Comparison of ENCODE assay signal across 1 cellular context in the genomic region with DNA sequence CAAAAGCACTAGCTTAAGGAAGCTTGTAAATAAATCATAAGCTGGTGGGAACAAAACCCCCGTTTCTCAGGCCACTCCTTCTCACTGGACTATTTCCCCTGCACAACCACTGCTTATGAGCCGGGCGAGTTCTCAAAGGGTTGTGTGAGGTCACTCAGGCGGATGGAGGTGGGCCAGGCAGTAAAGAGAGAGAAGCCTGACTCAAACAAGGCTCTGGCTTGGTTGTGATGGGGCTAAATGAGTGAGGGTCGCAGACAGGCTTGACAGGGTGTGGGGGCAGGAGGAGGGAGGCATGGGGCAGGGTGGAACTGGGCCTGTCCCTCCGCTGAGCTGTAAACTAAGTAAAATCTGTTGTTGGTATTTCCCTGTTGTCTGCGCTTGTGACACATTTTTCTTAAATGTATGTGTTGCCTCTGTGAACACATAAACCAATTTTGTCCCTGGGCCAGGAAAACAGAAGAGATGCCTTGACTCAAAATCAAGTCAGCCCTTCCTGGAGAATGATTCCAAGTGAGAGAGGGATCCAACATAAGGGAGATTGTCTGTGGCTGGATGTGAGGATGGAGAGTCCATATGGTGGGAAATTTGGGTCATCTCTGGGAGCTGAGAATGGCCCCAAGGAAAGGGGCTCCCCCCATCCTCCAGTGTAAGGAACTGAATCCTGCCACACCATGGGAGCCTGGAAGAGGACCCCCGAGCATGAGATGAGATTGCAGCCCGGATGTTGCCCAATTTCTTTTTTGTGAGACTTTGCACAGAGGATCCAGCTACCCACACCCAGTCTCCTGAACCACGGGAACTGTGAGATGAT.
TF ChIP-seq lines count a peak whose summit lies in the region.

No MANE protein-coding gene starts in this region.

TF ChIP-seq in SK-N-SH treated with all-trans-retinoic acid at 6 μM for 48 hours, 23 proteins besides CTCF, POLR2A, EP300 and RAD21 (continued from another document):
- TF ChIP-seq, protein P1, sequence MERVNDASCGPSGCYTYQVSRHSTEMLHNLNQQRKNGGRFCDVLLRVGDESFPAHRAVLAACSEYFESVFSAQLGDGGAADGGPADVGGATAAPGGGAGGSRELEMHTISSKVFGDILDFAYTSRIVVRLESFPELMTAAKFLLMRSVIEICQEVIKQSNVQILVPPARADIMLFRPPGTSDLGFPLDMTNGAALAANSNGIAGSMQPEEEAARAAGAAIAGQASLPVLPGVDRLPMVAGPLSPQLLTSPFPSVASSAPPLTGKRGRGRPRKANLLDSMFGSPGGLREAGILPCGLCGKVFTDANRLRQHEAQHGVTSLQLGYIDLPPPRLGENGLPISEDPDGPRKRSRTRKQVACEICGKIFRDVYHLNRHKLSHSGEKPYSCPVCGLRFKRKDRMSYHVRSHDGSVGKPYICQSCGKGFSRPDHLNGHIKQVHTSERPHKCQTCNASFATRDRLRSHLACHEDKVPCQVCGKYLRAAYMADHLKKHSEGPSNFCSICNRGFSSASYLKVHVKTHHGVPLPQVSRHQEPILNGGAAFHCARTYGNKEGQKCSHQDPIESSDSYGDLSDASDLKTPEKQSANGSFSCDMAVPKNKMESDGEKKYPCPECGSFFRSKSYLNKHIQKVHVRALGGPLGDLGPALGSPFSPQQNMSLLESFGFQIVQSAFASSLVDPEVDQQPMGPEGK (CRISPR knock-in tag; IDR thresholded peaks at IDR 0.05; ENCODE audit: borderline replicate concordance) = no peak
- TF ChIP-seq CSDC2 (CRISPR knock-in tag; IDR thresholded peaks at IDR 0.05) (no peak), ZNF565 (CRISPR knock-in tag; conservative IDR thresholded peaks at IDR 0.05; ENCODE audit: low read depth) (no peak), GLIS3 (CRISPR knock-in tag; IDR thresholded peaks at IDR 0.05) (no peak), POU6F1 (CRISPR knock-in tag; IDR thresholded peaks at IDR 0.05; ENCODE audit: borderline replicate concordance, low read depth) (no peak), ZC3H10 (CRISPR knock-in tag; IDR thresholded peaks at IDR 0.05) (no peak), PPARA (CRISPR knock-in tag; IDR thresholded peaks at IDR 0.05; ENCODE audit: borderline replicate concordance) (no peak), TCF4 (CRISPR knock-in tag; IDR thresholded peaks at IDR 0.05; ENCODE audit: borderline replicate concordance) (no peak), RARB (CRISPR knock-in tag; IDR thresholded peaks at IDR 0.05) (no peak)
- TF ChIP-seq, protein P2, sequence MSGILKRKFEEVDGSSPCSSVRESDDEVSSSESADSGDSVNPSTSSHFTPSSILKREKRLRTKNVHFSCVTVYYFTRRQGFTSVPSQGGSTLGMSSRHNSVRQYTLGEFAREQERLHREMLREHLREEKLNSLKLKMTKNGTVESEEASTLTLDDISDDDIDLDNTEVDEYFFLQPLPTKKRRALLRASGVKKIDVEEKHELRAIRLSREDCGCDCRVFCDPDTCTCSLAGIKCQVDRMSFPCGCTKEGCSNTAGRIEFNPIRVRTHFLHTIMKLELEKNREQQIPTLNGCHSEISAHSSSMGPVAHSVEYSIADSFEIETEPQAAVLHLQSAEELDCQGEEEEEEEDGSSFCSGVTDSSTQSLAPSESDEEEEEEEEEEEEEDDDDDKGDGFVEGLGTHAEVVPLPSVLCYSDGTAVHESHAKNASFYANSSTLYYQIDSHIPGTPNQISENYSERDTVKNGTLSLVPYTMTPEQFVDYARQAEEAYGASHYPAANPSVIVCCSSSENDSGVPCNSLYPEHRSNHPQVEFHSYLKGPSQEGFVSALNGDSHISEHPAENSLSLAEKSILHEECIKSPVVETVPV (CRISPR knock-in tag; IDR thresholded peaks at IDR 0.05) = no peak
